Comparison of ENCODE assay signal across 17 cellular contexts in genomic region chr5:53405396-53405795, GRCh38.
DNase-seq lines count a peak whose midpoint lies in the region; ATAC-seq and TF ChIP-seq lines count a peak whose summit lies in the region.
"Had no signal": no experiment of that assay in that cellular context is flagged by ENCODE, and none has a peak within 500 bp of the region (broad histone marks: within the 10 kb centered on the region; RNA-seq: fewer than 3 reads in every experiment).

No MANE protein-coding gene starts in this region.

- ATAC-seq in PC-3: no peak
- ATAC-seq: CD8-positive, alpha-beta T cell; GM12878 had no signal

- H3K79me2 ChIP-seq in PC-3 (ENCODE audit: low read length): no peaks in the 10 kb centered on the region
- no peaks in the 10 kb centered on the region for H3K79me2 ChIP-seq in osteoblast (ENCODE audit: insufficient read depth, low read length)

- H3K27ac ChIP-seq in PC-3 (ENCODE audit: low read length) (0 out of 2 replicates have a peak overlapping the region, but pooled peaks have one; percentile 98), osteoblast (ENCODE audit: low read depth, low read length) (peak overlapping the region; percentile 94)
- H3K27ac ChIP-seq: BLaER1 treated with 17β-estradiol and CSF1 and Interleukin-3, amounts not matched to agents 10 nM and 100 nM; HL-60 had no signal

- H3K4me3 ChIP-seq in PC-3 (ENCODE audit: low read length): no peak overlapping the region
- no peak overlapping the region for H3K4me3 ChIP-seq in osteoblast (ENCODE audit: insufficient read depth, low read length)
- H3K4me3 ChIP-seq: BLaER1 treated with 17β-estradiol and CSF1 and Interleukin-3, amounts not matched to agents 10 nM and 100 nM; GM12878; GM23248 had no signal

- DNase-seq in PC-3 (no peak), fibroblast of peridontal ligament (ENCODE audit: extremely low read depth) (peak; percentile 75), osteoblast (ENCODE audit: insufficient read length, low spot score, missing footprints) (no peak), GM20000 (ENCODE audit: low spot score) (no peak), SK-N-DZ (ENCODE audit: low spot score) (no peak)
- DNase-seq in stimulated activated CD4-positive, alpha-beta T cell treated with anti-CD3 and anti-CD28 coated beads, Interleukin-2, amount 100 ng/mL, for 24 hours: no peak
- DNase-seq: CD8-positive, alpha-beta T cell; COR-L47; DMS 273 treated with DMSO at 0.1 percent for 48 hours; DMS53; DND-41; EL; GM23248; HCEC 1CT had no signal

- H3K36me3 ChIP-seq in PC-3 (ENCODE audit: low read depth, low read length) (no peaks in the 10 kb centered on the region), osteoblast (ENCODE audit: insufficient read depth, low read length) (no peaks in the 10 kb centered on the region)
- H3K36me3 ChIP-seq: BLaER1 treated with 17β-estradiol and CSF1 and Interleukin-3, amounts not matched to agents 10 nM and 100 nM had no signal

- no peak for TF ChIP-seq CTCF in PC-3 (conservative IDR thresholded peaks at IDR 0.05; ENCODE audit: low read depth, low read length)
- TF ChIP-seq CTCF in osteoblast (IDR thresholded peaks at IDR 0.05; ENCODE audit: extremely low read depth, low read depth, low read length): no peak
- no peak for TF ChIP-seq CTCF in GM20000 (IDR thresholded peaks at IDR 0.05; ENCODE audit: extremely low read depth, missing control alignments)

- H3K4me2 ChIP-seq in PC-3 (ENCODE audit: low read length): no peak overlapping the region
- no peak overlapping the region for H3K4me2 ChIP-seq in osteoblast (ENCODE audit: insufficient read depth, low read length)
- H3K4me2 ChIP-seq: BLaER1 treated with 17β-estradiol and CSF1 and Interleukin-3, amounts not matched to agents 10 nM and 100 nM had no signal

- H3K27me3 ChIP-seq in PC-3 (ENCODE audit: low read length) (no peaks in the 10 kb centered on the region), osteoblast (ENCODE audit: insufficient read depth, low read length) (no peaks in the 10 kb centered on the region)
- H3K27me3 ChIP-seq: BLaER1 treated with 17β-estradiol and CSF1 and Interleukin-3, amounts not matched to agents 10 nM and 100 nM had no signal

- POLR2A ChIA-PET in PC-3 (lab: Charles Lee; ENCODE audit: unreplicated experiment): no interaction called here

- no peak overlapping the region for H3K9ac ChIP-seq in PC-3 (ENCODE audit: low read length)
- H3K9ac ChIP-seq: BLaER1 treated with 17β-estradiol and CSF1 and Interleukin-3, amounts not matched to agents 10 nM and 100 nM; GM23248 had no signal

- no TSS peak for BruUV-seq in PC-3 (replicated peaks; lab: Mats Ljungman, UMichigan)

- H3K9me2 ChIP-seq in PC-3 (replicated peaks; ENCODE audit: low read length): no peaks in the 10 kb centered on the region

- H2AFZ ChIP-seq in PC-3 (ENCODE audit: low read length) (no peak overlapping the region), osteoblast (ENCODE audit: low read length) (no peak overlapping the region)
- H2AFZ ChIP-seq: GM23248 had no signal

- no peaks in the 10 kb centered on the region for H4K20me1 ChIP-seq in PC-3 (ENCODE audit: low read length)
- no peaks in the 10 kb centered on the region for H4K20me1 ChIP-seq in osteoblast (ENCODE audit: insufficient read depth, low read length)
- H4K20me1 ChIP-seq: BLaER1 treated with 17β-estradiol and CSF1 and Interleukin-3, amounts not matched to agents 10 nM and 100 nM had no signal

- H3K9me3 ChIP-seq in PC-3 (ENCODE audit: low read length) (no peaks in the 10 kb centered on the region), osteoblast (ENCODE audit: low read depth, low read length) (no peaks in the 10 kb centered on the region)

- intact Hi-C loops in PC-3 (cut with micrococcal nuclease): no loop called here

- peaks cover 5% of the 10 kb centered on the region for H3F3A ChIP-seq in PC-3 (ENCODE audit: low read length, unreplicated experiment)

- CTCF ChIA-PET in PC-3 (lab: Charles Lee): no interaction called here

- H3K4me1 ChIP-seq in PC-3 (ENCODE audit: insufficient read depth, low read length) (peaks cover 19% of the 10 kb centered on the region), osteoblast (ENCODE audit: insufficient read depth, low read length) (peaks cover 43% of the 10 kb centered on the region)
- H3K4me1 ChIP-seq: BLaER1 treated with 17β-estradiol and CSF1 and Interleukin-3, amounts not matched to agents 10 nM and 100 nM had no signal
